8 cellular contexts compared by ENCODE assay signal in genomic region chr14:74611672-74612345, GRCh38. TPM values are rescaled to one million over a fixed set of nuclear protein-coding genes. Genes with fewer than 3 reads are reported as not detected.
DNase-seq lines count a peak whose midpoint lies in the region; TF ChIP-seq lines count a peak whose summit lies in the region.

TSS of gene LTBP2 (minus strand) at chr14:74612237. CDS start at chr14:74611944, 293 bp downstream.

- no peaks in the 10 kb centered on the region for H3K9me3 Mint-ChIP-seq in mesothelial cell of epicardium

- H3K36me3 Mint-ChIP-seq in mesothelial cell of epicardium, result no peaks in the 10 kb centered on the region

- H3K4me1 ChIP-seq in SJSA1 (replicated peaks), result peaks cover 32% of the 10 kb centered on the region
- H3K4me1 ChIP-seq in effector memory CD4-positive, alpha-beta T cell (ENCODE audit: control insufficient read depth, insufficient read depth, low read length, poor library complexity, severe bottlenecking), result peaks cover 9% of the 10 kb centered on the region
- peaks cover 0 to 8% of the 10 kb centered on the region in 2 donors for H3K4me1 ChIP-seq in uterus

- H3K27me3 Mint-ChIP-seq in mesothelial cell of epicardium (ENCODE audit: low read depth), result peaks cover 65% of the 10 kb centered on the region

- intact Hi-C loops in uterus (cut with DNase I; ENCODE audit: low total_unique reads), result loop anchor here (5.0 kb wide), 1 partner anchor 110 kb away; no protein-coding TSS in a partner anchor

- TF ChIP-seq POLR2A in uterus (IDR thresholded peaks at IDR 0.05), result no peak

- H3K27ac Mint-ChIP-seq in mesothelial cell of epicardium, result no peak within 1 kb of the TSS

- peak within 1 kb of the TSS; percentile 65 for H3K4me3 Mint-ChIP-seq in mesothelial cell of epicardium

- H3K27me3 ChIP-seq in SJSA1 (replicated peaks) (peaks cover 7% of the 10 kb centered on the region), uterus (no peaks in the 10 kb centered on the region)
- no peaks in the 10 kb centered on the region for H3K27me3 ChIP-seq in effector memory CD4-positive, alpha-beta T cell (replicated peaks; ENCODE audit: control insufficient read depth, insufficient read depth, low read length, poor library complexity, severe bottlenecking)

- H3K4me1 Mint-ChIP-seq in mesothelial cell of epicardium, result no peaks in the 10 kb centered on the region

- H3K9me3 ChIP-seq in SJSA1 (replicated peaks) (no peaks in the 10 kb centered on the region; the same call in 1 of the 2 replicates), uterus (no peaks in the 10 kb centered on the region)
- no peaks in the 10 kb centered on the region for H3K9me3 ChIP-seq in effector memory CD4-positive, alpha-beta T cell (ENCODE audit: control insufficient read depth, low read length)

- no peak for TF ChIP-seq CTCF in GM20000 (IDR thresholded peaks at IDR 0.05; ENCODE audit: extremely low read depth, missing control alignments)
- no peak for TF ChIP-seq CTCF in mesothelial cell of epicardium (IDR thresholded peaks at IDR 0.05; ENCODE audit: unreplicated experiment)
- TF ChIP-seq CTCF in uterus (IDR thresholded peaks at IDR 0.05), result no peak

- H3K36me3 ChIP-seq in SJSA1 (no peaks in the 10 kb centered on the region), uterus (no peaks in the 10 kb centered on the region)
- no peaks in the 10 kb centered on the region for H3K36me3 ChIP-seq in effector memory CD4-positive, alpha-beta T cell (ENCODE audit: control insufficient read depth, insufficient read depth, low read length)

- DNase-seq in GM20000 (ENCODE audit: low spot score) (peak; percentile 38), SJSA1 (ENCODE audit: low read depth in 1 of 2, low spot score in 2 of 2) (no peak), mesothelial cell of epicardium (ENCODE audit: low spot score in 2 of 2, unreplicated experiment in 2 of 2) (no peak), uterus (peak in 1 of 2 donors; percentile 60), NCI-H1048 (lab: John Stamatoyannopoulos, UW) (no peak), cerebellum (ENCODE audit: low spot score) (no peak), SHP77 treated with DMSO at 0.1 percent for 48 hours (lab: John Stamatoyannopoulos, UW) (no peak)
- DNase-seq in effector memory CD4-positive, alpha-beta T cell, result no peak

- H3K4me3 ChIP-seq in SJSA1 (peak within 1 kb of the TSS; percentile 60), uterus (peak within 1 kb of the TSS; percentile 46 to 56)
- H3K4me3 ChIP-seq in effector memory CD4-positive, alpha-beta T cell (ENCODE audit: insufficient read depth, low read depth, low read length, poor library complexity, severe bottlenecking), result peak within 1 kb of the TSS; percentile 91

- H3K27ac ChIP-seq in SJSA1 (no peak within 1 kb of the TSS), uterus (peak within 1 kb of the TSS; percentile 68 to 83)
- no peak within 1 kb of the TSS for H3K27ac ChIP-seq in effector memory CD4-positive, alpha-beta T cell (ENCODE audit: insufficient read depth, low read length, poor library complexity, severe bottlenecking)

RNA-seq across cellular contexts. Expression of gene LTBP2, which starts in this region (rescaled TPM):
- total RNA-seq in SJSA1 (2014; rRNA removed; shearing (Covaris generic)), result 1.3 and 2.2 TPM in 2 replicates
- 2.9 to 3.4 TPM (median 3.4 TPM) in 3 replicates for total RNA-seq in mesothelial cell of epicardium
- 10 to 100 TPM; 18.8 to 70.6 (median 35.1) TPM for total RNA-seq in uterus
- total RNA-seq in cerebellum, result 0.91 TPM

Comparison
In these comparisons a context has a peak if more than half of its experiments do, and no peak if none do; other contexts are left out.
1. H3K27ac ChIP-seq: peak in uterus (2 of 2); none in SJSA1 (single experiment) and effector memory CD4-positive, alpha-beta T cell (single experiment).
2. Peak in every context shown above with its lines, with median percentiles within 50 percentile points of each other: H3K4me3 ChIP-seq.